ENCODE assay signal across 16 cellular contexts in the genomic region with DNA sequence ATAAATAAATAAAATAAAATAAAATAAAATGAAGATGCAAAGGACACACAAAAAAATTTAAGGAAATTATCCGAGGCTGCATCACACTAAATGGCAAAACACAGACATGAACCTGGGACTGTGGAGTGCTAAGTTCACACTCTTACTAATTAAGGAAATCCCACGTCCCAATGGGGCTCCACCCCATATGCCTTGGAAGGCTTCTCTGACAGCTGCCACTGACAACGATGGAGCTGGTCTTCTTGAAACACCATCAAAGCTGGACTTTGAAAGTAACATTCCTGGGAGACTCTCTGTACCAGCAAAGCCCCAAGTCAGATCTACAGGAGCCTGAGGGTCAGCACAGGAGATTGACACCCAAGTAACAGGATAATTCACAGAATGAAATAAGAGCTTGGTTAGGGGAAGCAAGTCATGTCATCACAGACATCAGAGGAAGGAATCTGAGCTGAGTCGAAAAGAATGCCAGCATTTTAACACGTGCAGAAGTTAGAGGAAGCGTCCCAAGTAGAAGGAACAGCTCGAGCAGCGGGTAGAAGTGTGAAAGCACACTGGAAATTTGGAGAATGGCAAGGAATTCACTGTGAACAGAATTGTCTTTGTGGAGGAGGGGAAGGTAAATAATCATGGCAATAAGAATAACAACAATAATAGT. TPM values are rescaled to one million over a fixed set of nuclear protein-coding genes. Genes with fewer than 3 reads are reported as not detected.
DNase-seq lines count a peak whose midpoint lies in the region; ATAC-seq, FAIRE-seq and TF ChIP-seq lines count a peak whose summit lies in the region.
"Had no signal": no experiment of that assay in that cellular context is flagged by ENCODE, and none has a peak within 500 bp of the region (broad histone marks: within the 10 kb centered on the region; RNA-seq: fewer than 3 reads in every experiment).

No MANE protein-coding gene starts in this region.

- no peak overlapping the region for H2AFZ ChIP-seq in astrocyte (ENCODE audit: low read depth, low read length)

- H3K36me3 Mint-ChIP-seq in HFFc6 (ENCODE audit: low read depth), result peaks cover 34% of the 10 kb centered on the region
- peaks cover 8% of the 10 kb centered on the region for H3K36me3 Mint-ChIP-seq in astrocyte (ENCODE audit: low read depth, unreplicated experiment)
- H3K36me3 Mint-ChIP-seq in MCF 10A (ENCODE audit: insufficient read depth, unreplicated experiment), result peaks cover 6% of the 10 kb centered on the region

- intact Hi-C loops in gastrocnemius medialis (cut with DNase I; ENCODE audit: low total_unique reads), result no loop called here
- intact Hi-C loops in MCF 10A (cut with micrococcal nuclease), result no loop called here

- POLR2A ChIA-PET in MCF 10A (lab: Yijun Ruan, JAX), result no interaction called here

- H3K9me3 ChIP-seq in astrocyte (ENCODE audit: insufficient read depth, low read depth, low read length) (no peaks in the 10 kb centered on the region), gastrocnemius medialis (no peaks in the 10 kb centered on the region)
- H3K9me3 ChIP-seq: pancreas had no signal

- no peak overlapping the region for H3K9ac ChIP-seq in astrocyte (ENCODE audit: low read length)

- ATAC-seq in gastrocnemius medialis, result peak; percentile 69 to 75
- ATAC-seq: pancreas had no signal

- H3K27ac ChIP-seq in astrocyte (ENCODE audit: low read depth, low read length) (no peak overlapping the region), gastrocnemius medialis (peak overlapping the region; percentile 41 to 68 (median 64))
- H3K27ac ChIP-seq: pancreas had no signal

- peaks cover 87% of the 10 kb centered on the region for H3K79me2 ChIP-seq in astrocyte (ENCODE audit: insufficient read depth, low read length)

- H3K27ac Mint-ChIP-seq in HFFc6 (peak overlapping the region; percentile 9; the same call in 1 of the 2 replicates), astrocyte (ENCODE audit: unreplicated experiment) (peak overlapping the region; percentile 59), MCF 10A (ENCODE audit: low read depth, unreplicated experiment) (no peak overlapping the region)

- no peak for FAIRE-seq in astrocyte (lab: Jason Lieb, UNC)
- FAIRE-seq: GM12891, pancreas had no signal

- peaks cover 32% of the 10 kb centered on the region for H3K4me1 Mint-ChIP-seq in HFFc6 (ENCODE audit: low read depth)
- peaks cover 13% of the 10 kb centered on the region for H3K4me1 Mint-ChIP-seq in astrocyte (ENCODE audit: low read depth, unreplicated experiment)
- H3K4me1 Mint-ChIP-seq in MCF 10A (ENCODE audit: insufficient read depth, unreplicated experiment), result no peaks in the 10 kb centered on the region

- DNase-seq in HFFc6 (no peak), astrocyte (ENCODE audit: low read depth) (peak; percentile 22), medulla oblongata (ENCODE audit: extremely low spot score) (peak; percentile 63), gastrocnemius medialis (no peak), MCF 10A (ENCODE audit: unreplicated experiment) (no peak), GM20000 (ENCODE audit: low spot score) (no peak)
- DNase-seq in stimulated activated CD4-positive, alpha-beta T cell treated with anti-CD3 and anti-CD28 coated beads, Interleukin-15, amount 100 ng/mL, for 24 hours, result no peak
- DNase-seq: activated CD8-positive, alpha-beta memory T cell treated with anti-CD3 and anti-CD28 coated beads for 24 hours; activated effector memory CD4-positive, alpha-beta T cell treated with Interleukin-2 at 50 U/mL for 16 hours; CD4-positive, alpha-beta T cell; NCI-H1694; NCI-H446 treated with DMSO at 0.1 percent for 48 hours; pancreas had no signal

- no peaks in the 10 kb centered on the region for H3K4me1 ChIP-seq in astrocyte (ENCODE audit: insufficient read depth, low read length)
- H3K4me1 ChIP-seq in gastrocnemius medialis, result peaks cover 30% of the 10 kb centered on the region in 2 donors
- H3K4me1 ChIP-seq: pancreas had no signal

- peaks cover 5% of the 10 kb centered on the region for H3K27me3 Mint-ChIP-seq in HFFc6 (ENCODE audit: insufficient read depth)
- H3K27me3 Mint-ChIP-seq in astrocyte (ENCODE audit: low read depth, unreplicated experiment), result no peaks in the 10 kb centered on the region
- no peaks in the 10 kb centered on the region for H3K27me3 Mint-ChIP-seq in MCF 10A (ENCODE audit: insufficient read depth, unreplicated experiment)
- H3K27me3 Mint-ChIP-seq: CD4-positive, alpha-beta T cell had no signal

- no TSS peak for BruUV-seq in MCF 10A (replicated peaks; lab: Mats Ljungman, UMichigan)

- H3K4me3 ChIP-seq in astrocyte (ENCODE audit: insufficient read depth, low read depth, low read length) (no peak overlapping the region), gastrocnemius medialis (no peak overlapping the region)
- H3K4me3 ChIP-seq: lung, pancreas had no signal

- H3K4me3 Mint-ChIP-seq in HFFc6 (no peak overlapping the region), astrocyte (ENCODE audit: unreplicated experiment) (peak overlapping the region; percentile 11), MCF 10A (ENCODE audit: unreplicated experiment) (no peak overlapping the region)
- H3K4me3 Mint-ChIP-seq: CD4-positive, alpha-beta T cell had no signal

- H3K36me3 ChIP-seq in astrocyte (ENCODE audit: insufficient read depth, low read length) (no peaks in the 10 kb centered on the region), gastrocnemius medialis (no peaks in the 10 kb centered on the region)
- H3K36me3 ChIP-seq: pancreas had no signal

- peaks cover 82% of the 10 kb centered on the region for H4K20me1 ChIP-seq in astrocyte (ENCODE audit: insufficient read depth, low read length)

- TF ChIP-seq CTCF in HFFc6 (IDR thresholded peaks at IDR 0.05) (no peak), astrocyte (IDR thresholded peaks at IDR 0.05; ENCODE audit: insufficient read depth, low read depth, low read length) (no peak), gastrocnemius medialis (IDR thresholded peaks at IDR 0.05 in 4 of 5, conservative IDR thresholded peaks at IDR 0.05 in 1 of 5) (no peak), MCF 10A (IDR thresholded peaks at IDR 0.05; ENCODE audit: unreplicated experiment) (no peak), GM20000 (IDR thresholded peaks at IDR 0.05; ENCODE audit: extremely low read depth, missing control alignments) (no peak)

- H3K9me3 Mint-ChIP-seq in HFFc6 (no peaks in the 10 kb centered on the region), astrocyte (ENCODE audit: unreplicated experiment) (no peaks in the 10 kb centered on the region), MCF 10A (ENCODE audit: unreplicated experiment) (no peaks in the 10 kb centered on the region)
- H3K9me3 Mint-ChIP-seq: CD4-positive, alpha-beta T cell had no signal

- CTCF ChIA-PET in MCF 10A (lab: Yijun Ruan, JAX), result interaction anchor here (0.6 to 0.9 kb wide), 2 partner anchors 26 to 86 kb away, joined by 3 read pairs; no protein-coding TSS in a partner anchor

- no peak for TF ChIP-seq POLR2A in gastrocnemius medialis (IDR thresholded peaks at IDR 0.05)

- H3K27me3 ChIP-seq in astrocyte (ENCODE audit: insufficient read depth, low read length) (no peaks in the 10 kb centered on the region), gastrocnemius medialis (no peaks in the 10 kb centered on the region)
- H3K27me3 ChIP-seq: pancreas had no signal

- H3K4me2 ChIP-seq in astrocyte (ENCODE audit: low read length), result no peak overlapping the region

- in situ Hi-C loops in gastrocnemius medialis (cut with MboI; ENCODE audit: low sequenced_read_pairs in 4 of 4), result no loop called here

RNA-seq across cellular contexts. Expression of a gene that starts 13.8 kb away (rescaled TPM):
- total RNA-seq in HFFc6 (2021; fragmentation: NEBNext Ultra II Directional; extraction: Animal tissue kit (Norgen Biotek cat#: 25700)), result 10 to 100 TPM; 66.8 to 75.5 (median 73.8) TPM
- total RNA-seq in astrocyte (55.7 and 72.5 TPM in 2 replicates), gastrocnemius medialis (100 to 1,000 TPM in 1 of 4 donors, 10 to 100 TPM in 3; 32.3 to 110 (median 65.4) TPM), MCF 10A (2022) (6.1 and 7.0 TPM in 2 replicates)

RNA-seq across cellular contexts. Expression of a gene that starts 41.7 kb away (rescaled TPM):
- total RNA-seq in HFFc6 (2021; fragmentation: NEBNext Ultra II Directional; extraction: Animal tissue kit (Norgen Biotek cat#: 25700)), result not detected
- total RNA-seq in astrocyte (not detected in 2 replicates), gastrocnemius medialis (under 1 TPM in 1 of 4 donors, not detected in 3; 0.97 TPM), MCF 10A (2022) (not detected in 2 replicates)
- total RNA-seq: CD4-positive, alpha-beta T cell had no signal

RNA-seq across cellular contexts. Expression of a gene that starts 45.6 kb away (rescaled TPM):
- total RNA-seq in HFFc6 (2021; fragmentation: NEBNext Ultra II Directional; extraction: Animal tissue kit (Norgen Biotek cat#: 25700)), result not detected
- total RNA-seq in astrocyte, result 1.1 and 2.0 TPM in 2 replicates
- total RNA-seq in gastrocnemius medialis, result not detected
- total RNA-seq in MCF 10A (2022), result not detected in 2 replicates
- total RNA-seq: CD4-positive, alpha-beta T cell; lung; OCI-LY7 had no signal

Comparison
In these comparisons a context has a peak if more than half of its experiments do, and no peak if none do; other contexts are left out.
1. DNase-seq: peak in astrocyte (single experiment) and medulla oblongata (single experiment); none in HFFc6 (single experiment), gastrocnemius medialis (0 of 2), MCF 10A (single experiment), GM20000 (single experiment) and stimulated activated CD4-positive, alpha-beta T cell treated with anti-CD3 and anti-CD28 coated beads, Interleukin-15, amount 100 ng/mL, for 24 hours (single experiment).